In the genomic region with DNA sequence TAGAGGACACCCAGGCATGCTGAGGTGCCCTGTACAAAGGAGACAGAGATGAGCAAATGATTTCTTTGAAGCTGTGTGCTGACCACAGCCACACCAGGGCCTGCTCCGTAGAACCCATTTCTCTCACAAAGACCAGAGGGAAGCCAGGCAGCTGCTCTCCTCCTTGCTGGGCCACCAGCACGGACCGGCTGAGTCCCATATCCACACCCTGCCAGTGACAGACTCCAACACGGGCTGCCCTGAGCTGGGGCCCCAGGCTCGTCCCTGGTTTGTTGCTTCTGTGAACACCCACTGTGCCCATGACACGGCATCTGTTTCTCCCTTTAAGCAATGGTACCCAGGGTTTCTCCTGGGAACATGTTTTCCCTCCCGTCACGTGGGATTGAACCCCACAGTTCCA, we compare ENCODE assay signal across 25 cellular contexts.
"Had no signal": no experiment of that assay in that cellular context is flagged by ENCODE, and none has a peak within 500 bp of the region (broad histone marks: within the 10 kb centered on the region; RNA-seq: fewer than 3 reads in every experiment).

No MANE protein-coding gene starts in this region.

- H3K4me3 Mint-ChIP-seq: activated CD4-positive, alpha-beta memory T cell treated with anti-CD3 and anti-CD28 coated beads, Interleukin-2, amount 10 ng/mL, durations not matched to agents 7 days and 5 days; activated CD4-positive, alpha-beta T cell treated with anti-CD3 and anti-CD28 coated beads for 36 hours; activated CD4-positive, alpha-beta T cell treated with anti-CD3 and anti-CD28 coated beads, Interleukin-2, amount 10 ng/mL, durations not matched to agents 24 days and 14 days; activated naive CD4-positive, alpha-beta T cell treated with anti-CD3 and anti-CD28 coated beads, Interleukin-2, amount 10 ng/mL, durations not matched to agents 7 days and 5 days; activated naive CD8-positive, alpha-beta T cell treated with anti-CD3 and anti-CD28 coated beads, Interleukin-2, amount 10 ng/mL, durations not matched to agents 7 days and 5 days; activated T-cell treated with anti-CD3 and anti-CD28 coated beads, Interleukin-2, amount 50 U/mL, for 24 hours; activated T-cell treated with anti-CD3 and anti-CD28 coated beads, Interleukin-2, amount 50 U/mL, for 72 hours; central memory CD8-positive, alpha-beta T cell; dendritic cell treated with granulocyte-macrophage colony-stimulating factor and Interleukin-4, amounts not matched to agents 40 ng/mL and 50 ng/mL, for 4 days; effector memory CD8-positive, alpha-beta T cell had no signal

- H3K27me3 ChIP-seq: brain microvascular endothelial cell had no signal

- H3K36me3 Mint-ChIP-seq: activated naive CD4-positive, alpha-beta T cell treated with anti-CD3 and anti-CD28 coated beads, Interleukin-2, amount 10 ng/mL, durations not matched to agents 7 days and 5 days; activated naive CD4-positive, alpha-beta T cell treated with anti-CD3 and anti-CD28 coated beads, Interleukin-2, amount 50 U/mL, for 72 hours; activated naive CD8-positive, alpha-beta T cell treated with anti-CD3 and anti-CD28 coated beads, Interleukin-2, amount 10 ng/mL, durations not matched to agents 7 days and 5 days had no signal

- H3K27me3 Mint-ChIP-seq: activated CD4-positive, alpha-beta memory T cell treated with anti-CD3 and anti-CD28 coated beads, Interleukin-2, amount 10 ng/mL, durations not matched to agents 7 days and 5 days; activated CD4-positive, alpha-beta T cell treated with anti-CD3 and anti-CD28 coated beads for 36 hours; activated CD4-positive, alpha-beta T cell treated with anti-CD3 and anti-CD28 coated beads, Interleukin-2, amount 10 ng/mL, durations not matched to agents 24 days and 14 days; activated naive CD4-positive, alpha-beta T cell treated with anti-CD3 and anti-CD28 coated beads, Interleukin-2, amount 10 ng/mL, durations not matched to agents 7 days and 5 days; activated T-cell treated with anti-CD3 and anti-CD28 coated beads, Interleukin-2, amount 50 U/mL, for 24 hours had no signal

- DNase-seq: activated CD4-positive, alpha-beta memory T cell treated with anti-CD3 and anti-CD28 coated beads, Interleukin-2, amount 10 ng/mL, durations not matched to agents 7 days and 5 days; activated CD4-positive, alpha-beta T cell treated with anti-CD3 and anti-CD28 coated beads for 36 hours; activated CD4-positive, alpha-beta T cell treated with anti-CD3 and anti-CD28 coated beads, Interleukin-2, amount 10 ng/mL, durations not matched to agents 24 days and 14 days; activated CD4-positive, alpha-beta T cell treated with anti-CD3 and anti-CD28 coated beads, Interleukin-2, amount 50 U/mL, for 4 hours; activated CD4-positive, CD25-positive, alpha-beta regulatory T cell; activated CD4-positive, CD25-positive, alpha-beta regulatory T cell treated with anti-CD3 and anti-CD28 coated beads, Interleukin-2, amount 50 U/mL, for 72 hours; activated CD8-positive, alpha-beta memory T cell treated with anti-CD3 and anti-CD28 coated beads, Interleukin-2, amount 50 U/mL, for 48 hours; activated gamma-delta T cell; activated naive CD4-positive, alpha-beta T cell; activated naive CD4-positive, alpha-beta T cell treated with anti-CD3 and anti-CD28 coated beads, Interleukin-2, amount 10 ng/mL, durations not matched to agents 7 days and 5 days; activated naive CD8-positive, alpha-beta T cell treated with anti-CD3 and anti-CD28 coated beads, Interleukin-2, amount 10 ng/mL, durations not matched to agents 7 days and 5 days; activated T-cell treated with anti-CD3 and anti-CD28 coated beads for 4 hours; activated T-cell treated with anti-CD3 and anti-CD28 coated beads, Interleukin-2, amount 50 U/mL, for 24 hours; activated T-cell treated with anti-CD3 and anti-CD28 coated beads, Interleukin-2, amount 50 U/mL, for 72 hours; anterior cingulate cortex; brain microvascular endothelial cell; dorsolateral prefrontal cortex; effector memory CD8-positive, alpha-beta T cell; foreskin fibroblast; T-helper 2 cell had no signal

- H3K27ac Mint-ChIP-seq: activated CD4-positive, alpha-beta memory T cell treated with anti-CD3 and anti-CD28 coated beads, Interleukin-2, amount 10 ng/mL, durations not matched to agents 7 days and 5 days; activated CD4-positive, alpha-beta T cell treated with anti-CD3 and anti-CD28 coated beads for 36 hours; activated CD4-positive, alpha-beta T cell treated with anti-CD3 and anti-CD28 coated beads, Interleukin-2, amount 10 ng/mL, durations not matched to agents 24 days and 14 days; activated naive CD4-positive, alpha-beta T cell treated with anti-CD3 and anti-CD28 coated beads, Interleukin-2, amount 10 ng/mL, durations not matched to agents 7 days and 5 days; activated naive CD4-positive, alpha-beta T cell treated with anti-CD3 and anti-CD28 coated beads, Interleukin-2, amount 50 U/mL, for 72 hours; activated naive CD8-positive, alpha-beta T cell treated with anti-CD3 and anti-CD28 coated beads, Interleukin-2, amount 10 ng/mL, durations not matched to agents 7 days and 5 days; activated T-cell treated with anti-CD3 and anti-CD28 coated beads, Interleukin-2, amount 50 U/mL, for 24 hours; activated T-cell treated with anti-CD3 and anti-CD28 coated beads, Interleukin-2, amount 50 U/mL, for 72 hours; dendritic cell treated with granulocyte-macrophage colony-stimulating factor and Interleukin-4, amounts not matched to agents 40 ng/mL and 50 ng/mL, for 4 days; effector memory CD8-positive, alpha-beta T cell had no signal

- H3K9me3 Mint-ChIP-seq: activated CD4-positive, alpha-beta memory T cell treated with anti-CD3 and anti-CD28 coated beads, Interleukin-2, amount 10 ng/mL, durations not matched to agents 7 days and 5 days; activated CD4-positive, alpha-beta T cell treated with anti-CD3 and anti-CD28 coated beads, Interleukin-2, amount 10 ng/mL, durations not matched to agents 24 days and 14 days; activated naive CD4-positive, alpha-beta T cell treated with anti-CD3 and anti-CD28 coated beads, Interleukin-2, amount 10 ng/mL, durations not matched to agents 7 days and 5 days; activated naive CD4-positive, alpha-beta T cell treated with anti-CD3 and anti-CD28 coated beads, Interleukin-2, amount 50 U/mL, for 72 hours; activated naive CD8-positive, alpha-beta T cell treated with anti-CD3 and anti-CD28 coated beads, Interleukin-2, amount 10 ng/mL, durations not matched to agents 7 days and 5 days; activated T-cell treated with anti-CD3 and anti-CD28 coated beads, Interleukin-2, amount 50 U/mL, for 24 hours; activated T-cell treated with anti-CD3 and anti-CD28 coated beads, Interleukin-2, amount 50 U/mL, for 72 hours; central memory CD8-positive, alpha-beta T cell; dendritic cell treated with granulocyte-macrophage colony-stimulating factor and Interleukin-4, amounts not matched to agents 40 ng/mL and 50 ng/mL, for 4 days; effector memory CD8-positive, alpha-beta T cell had no signal

- H3K4me3 ChIP-seq: coronary artery, dorsolateral prefrontal cortex had no signal

- H3K36me3 ChIP-seq: brain microvascular endothelial cell had no signal

- H3K27ac ChIP-seq: brain microvascular endothelial cell, coronary artery, dorsolateral prefrontal cortex, epithelial cell of prostate had no signal

- H3K4me1 Mint-ChIP-seq: activated CD4-positive, alpha-beta memory T cell treated with anti-CD3 and anti-CD28 coated beads, Interleukin-2, amount 10 ng/mL, durations not matched to agents 7 days and 5 days; activated CD4-positive, alpha-beta T cell treated with anti-CD3 and anti-CD28 coated beads for 36 hours; activated CD4-positive, alpha-beta T cell treated with anti-CD3 and anti-CD28 coated beads, Interleukin-2, amount 10 ng/mL, durations not matched to agents 24 days and 14 days; activated naive CD4-positive, alpha-beta T cell treated with anti-CD3 and anti-CD28 coated beads, Interleukin-2, amount 10 ng/mL, durations not matched to agents 7 days and 5 days; activated naive CD8-positive, alpha-beta T cell treated with anti-CD3 and anti-CD28 coated beads, Interleukin-2, amount 10 ng/mL, durations not matched to agents 7 days and 5 days; central memory CD8-positive, alpha-beta T cell had no signal

- ATAC-seq: activated CD4-positive, alpha-beta T cell treated with anti-CD3 and anti-CD28 coated beads for 36 hours; activated naive CD4-positive, alpha-beta T cell treated with anti-CD3 and anti-CD28 coated beads, Interleukin-2, amount 50 U/mL, for 72 hours; activated T-cell treated with anti-CD3 and anti-CD28 coated beads, Interleukin-2, amount 50 U/mL, for 72 hours; effector memory CD8-positive, alpha-beta T cell had no signal
